Comparison of ENCODE assay signal across 1 cellular context in the genomic region with DNA sequence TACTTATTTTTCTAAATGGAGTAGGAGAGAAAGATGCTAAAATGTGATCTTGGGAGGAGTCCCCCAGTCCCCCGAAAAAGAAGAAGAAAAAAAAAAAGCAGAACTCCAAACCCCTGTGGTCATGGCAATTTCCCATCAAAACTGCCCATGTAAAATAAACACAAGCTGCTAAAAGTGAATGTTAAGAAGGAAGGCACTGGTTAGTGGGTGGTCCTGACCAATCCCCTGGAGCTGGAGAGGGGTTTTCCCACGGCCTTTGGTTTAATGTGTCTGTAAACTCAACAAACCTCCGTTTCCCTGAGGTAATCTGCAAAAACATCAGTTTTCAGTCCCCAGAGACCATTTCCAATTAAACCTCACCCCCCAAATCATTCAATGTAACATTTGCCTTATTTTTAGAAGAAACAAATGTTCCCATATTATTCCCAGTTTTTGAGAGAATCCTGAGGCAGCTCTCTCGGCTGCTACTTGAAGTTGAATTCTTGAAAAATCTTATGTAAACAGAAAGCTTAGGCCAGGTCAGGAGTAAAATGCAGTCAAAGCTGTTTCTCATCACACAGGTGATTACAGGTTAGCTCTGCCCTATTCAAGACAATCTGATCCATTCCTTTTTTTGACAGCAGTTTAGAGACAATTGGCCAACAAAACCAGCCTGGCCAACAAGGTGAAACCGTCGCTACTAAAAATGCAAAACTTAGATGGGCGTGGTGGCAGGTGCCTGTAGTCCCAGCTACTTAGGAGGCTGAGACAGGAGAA.
TF ChIP-seq lines count a peak whose summit lies in the region.

No MANE protein-coding gene starts in this region.

TF ChIP-seq in IMR-90, 13 proteins besides CTCF, POLR2A, EP300 and RAD21:
- TF ChIP-seq BHLHE40 (IDR thresholded peaks at IDR 0.05; ENCODE audit: low read depth, low read length), result no peak
- no peak for TF ChIP-seq FOS (IDR thresholded peaks at IDR 0.05; ENCODE audit: low read depth, low read length)
- TF ChIP-seq MAFK (IDR thresholded peaks at IDR 0.05; ENCODE audit: low read depth, low read length), result no peak
- no peak for TF ChIP-seq SMC3 (IDR thresholded peaks at IDR 0.05; ENCODE audit: low read depth, low read length)
- TF ChIP-seq MXI1 (IDR thresholded peaks at IDR 0.05; ENCODE audit: borderline replicate concordance, low read depth, low read length), result no peak
- TF ChIP-seq, protein P1, sequence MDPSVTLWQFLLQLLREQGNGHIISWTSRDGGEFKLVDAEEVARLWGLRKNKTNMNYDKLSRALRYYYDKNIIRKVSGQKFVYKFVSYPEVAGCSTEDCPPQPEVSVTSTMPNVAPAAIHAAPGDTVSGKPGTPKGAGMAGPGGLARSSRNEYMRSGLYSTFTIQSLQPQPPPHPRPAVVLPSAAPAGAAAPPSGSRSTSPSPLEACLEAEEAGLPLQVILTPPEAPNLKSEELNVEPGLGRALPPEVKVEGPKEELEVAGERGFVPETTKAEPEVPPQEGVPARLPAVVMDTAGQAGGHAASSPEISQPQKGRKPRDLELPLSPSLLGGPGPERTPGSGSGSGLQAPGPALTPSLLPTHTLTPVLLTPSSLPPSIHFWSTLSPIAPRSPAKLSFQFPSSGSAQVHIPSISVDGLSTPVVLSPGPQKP (IDR thresholded peaks at IDR 0.05; ENCODE audit: borderline replicate concordance, low read depth, low read length), result no peak
- TF ChIP-seq NFE2L2 (IDR thresholded peaks at IDR 0.05; ENCODE audit: low read depth, low read length), result no peak
- TF ChIP-seq, protein P2, sequence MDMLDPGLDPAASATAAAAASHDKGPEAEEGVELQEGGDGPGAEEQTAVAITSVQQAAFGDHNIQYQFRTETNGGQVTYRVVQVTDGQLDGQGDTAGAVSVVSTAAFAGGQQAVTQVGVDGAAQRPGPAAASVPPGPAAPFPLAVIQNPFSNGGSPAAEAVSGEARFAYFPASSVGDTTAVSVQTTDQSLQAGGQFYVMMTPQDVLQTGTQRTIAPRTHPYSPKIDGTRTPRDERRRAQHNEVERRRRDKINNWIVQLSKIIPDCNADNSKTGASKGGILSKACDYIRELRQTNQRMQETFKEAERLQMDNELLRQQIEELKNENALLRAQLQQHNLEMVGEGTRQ (IDR thresholded peaks at IDR 0.05; ENCODE audit: low read depth, low read length), result no peak
- TF ChIP-seq RFX5 (IDR thresholded peaks at IDR 0.05; ENCODE audit: low read depth, low read length), result no peak
- TF ChIP-seq MAZ (IDR thresholded peaks at IDR 0.05; ENCODE audit: borderline replicate concordance, low read depth, low read length), result no peak
- no peak for TF ChIP-seq RCOR1 (IDR thresholded peaks at IDR 0.05; ENCODE audit: insufficient replicate concordance, low read length)
- no peak for TF ChIP-seq CEBPB (IDR thresholded peaks at IDR 0.05; ENCODE audit: low read depth, low read length)
- TF ChIP-seq CHD1 (IDR thresholded peaks at IDR 0.05; ENCODE audit: low read depth, low read length), result no peak
